19 cellular contexts compared by ENCODE assay signal in genomic region chr11:71117311-71117710, GRCh38.
"Had no signal": no experiment of that assay in that cellular context is flagged by ENCODE, and none has a peak within 500 bp of the region (broad histone marks: within the 10 kb centered on the region; RNA-seq: fewer than 3 reads in every experiment).

No MANE protein-coding gene starts in this region.

- H3K4me1 Mint-ChIP-seq: activated CD4-positive, alpha-beta T cell treated with anti-CD3 and anti-CD28 coated beads for 36 hours; natural killer cell had no signal

- DNase-seq: activated CD4-positive, alpha-beta memory T cell treated with anti-CD3 and anti-CD28 coated beads, Interleukin-2, amount 10 ng/mL, durations not matched to agents 7 days and 5 days; activated CD4-positive, alpha-beta T cell treated with anti-CD3 and anti-CD28 coated beads for 36 hours; activated gamma-delta T cell; activated T-cell treated with anti-CD3 and anti-CD28 coated beads, Interleukin-2, amount 50 U/mL, for 48 hours; aorta; effector CD8-positive, alpha-beta T cell; hippocampal formation; left cardiac atrium; mucosa of descending colon; natural killer cell; stimulated activated CD4-positive, alpha-beta T cell treated with anti-CD3 and anti-CD28 coated beads, Interleukin-2, amount 100 ng/mL, for 24 hours; stimulated activated naive B cell treated with anti-CD40 and anti-IgM and Interleukin-4, amounts not matched to agents 10 μg/mL and 1 μg/mL and 100 μg/mL, for 72 hours; T-helper 9 cell had no signal

- H3K36me3 Mint-ChIP-seq: activated naive CD8-positive, alpha-beta T cell; natural killer cell; stimulated activated naive B cell treated with anti-CD40 and anti-IgM and Interleukin-4, amounts not matched to agents 10 μg/mL and 1 μg/mL and 100 μg/mL, for 72 hours had no signal

- H3K9me3 Mint-ChIP-seq: activated CD4-positive, alpha-beta memory T cell treated with anti-CD3 and anti-CD28 coated beads, Interleukin-2, amount 10 ng/mL, durations not matched to agents 7 days and 5 days; natural killer cell; stimulated activated naive B cell treated with anti-CD40 and anti-IgM and Interleukin-4, amounts not matched to agents 10 μg/mL and 1 μg/mL and 100 μg/mL, for 72 hours had no signal

- FAIRE-seq: colon had no signal

- H3K4me1 ChIP-seq: right atrium auricular region had no signal

- H3K27me3 ChIP-seq: cardiac muscle cell, right atrium auricular region, tibial nerve had no signal

- H3K4me3 ChIP-seq: cardiac muscle cell, lung, mucosa of descending colon, right atrium auricular region, tibial nerve had no signal

- H3K27ac ChIP-seq: cardiac muscle cell, right atrium auricular region, tibial nerve had no signal

- H3K4me3 Mint-ChIP-seq: activated CD4-positive, alpha-beta memory T cell treated with anti-CD3 and anti-CD28 coated beads, Interleukin-2, amount 10 ng/mL, durations not matched to agents 7 days and 5 days; activated CD4-positive, alpha-beta T cell treated with anti-CD3 and anti-CD28 coated beads for 36 hours; activated naive CD8-positive, alpha-beta T cell; natural killer cell; stimulated activated naive B cell treated with anti-CD40 and anti-IgM and Interleukin-4, amounts not matched to agents 10 μg/mL and 1 μg/mL and 100 μg/mL, for 72 hours had no signal

- H3K27me3 Mint-ChIP-seq: activated CD4-positive, alpha-beta memory T cell treated with anti-CD3 and anti-CD28 coated beads, Interleukin-2, amount 10 ng/mL, durations not matched to agents 7 days and 5 days had no signal

- H3K36me3 ChIP-seq: cardiac muscle cell, right atrium auricular region, tibial nerve had no signal

- ATAC-seq: activated CD4-positive, alpha-beta T cell treated with anti-CD3 and anti-CD28 coated beads for 36 hours; left cardiac atrium; mucosa of descending colon; natural killer cell had no signal

- H3K9me3 ChIP-seq: mucosa of descending colon, right atrium auricular region, tibial nerve had no signal

- H3K27ac Mint-ChIP-seq: activated CD4-positive, alpha-beta memory T cell treated with anti-CD3 and anti-CD28 coated beads, Interleukin-2, amount 10 ng/mL, durations not matched to agents 7 days and 5 days; activated CD4-positive, alpha-beta T cell treated with anti-CD3 and anti-CD28 coated beads for 36 hours; activated naive CD8-positive, alpha-beta T cell; natural killer cell; stimulated activated naive B cell treated with anti-CD40 and anti-IgM and Interleukin-4, amounts not matched to agents 10 μg/mL and 1 μg/mL and 100 μg/mL, for 72 hours had no signal
